In the genomic region with DNA sequence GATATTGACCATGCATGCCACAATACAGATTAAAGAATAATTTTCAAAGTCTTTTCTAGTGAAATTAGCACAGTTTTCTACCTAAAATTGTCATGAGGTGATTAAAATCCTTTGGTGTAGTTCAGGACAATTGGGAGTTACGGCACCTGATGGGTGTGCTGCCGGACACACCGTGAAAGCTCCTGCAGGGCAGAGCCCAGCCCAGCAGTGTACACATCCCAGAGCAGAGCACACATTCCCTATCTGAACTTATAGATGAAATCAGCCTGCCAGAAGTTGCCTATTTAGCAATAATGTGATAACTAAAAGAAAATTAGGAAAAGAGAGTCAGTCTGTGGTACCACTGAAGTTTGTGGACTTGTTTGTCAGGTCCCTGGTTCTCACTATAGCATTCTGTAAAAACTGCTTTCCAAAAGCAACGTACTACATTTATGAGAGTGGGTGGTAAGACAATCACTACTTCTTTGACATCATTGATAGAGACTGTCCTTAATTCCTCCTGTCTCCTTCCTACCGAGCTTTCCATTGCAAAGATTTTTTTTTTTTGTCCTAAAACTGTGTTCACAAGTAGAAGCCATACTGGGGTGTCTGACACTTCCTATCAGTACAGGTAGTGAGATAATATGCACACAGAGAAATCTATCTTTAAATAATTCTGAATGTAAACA, we compare ENCODE assay signal across 11 cellular contexts. TPM values are rescaled to one million over a fixed set of nuclear protein-coding genes. Genes with fewer than 3 reads are reported as not detected.
DNase-seq lines count a peak whose midpoint lies in the region; ATAC-seq, FAIRE-seq and TF ChIP-seq lines count a peak whose summit lies in the region.
"Had no signal": no experiment of that assay in that cellular context is flagged by ENCODE, and none has a peak within 500 bp of the region (broad histone marks: within the 10 kb centered on the region; RNA-seq: fewer than 3 reads in every experiment).

No MANE protein-coding gene starts in this region.

- H3K4me3 Mint-ChIP-seq in activated T-cell treated with anti-CD3 and anti-CD28 coated beads, Interleukin-2, amount 50 U/mL, for 4 hours, result peak overlapping the region; percentile 95
- H3K4me3 Mint-ChIP-seq in stimulated activated naive CD8-positive, alpha-beta T cell treated with anti-CD3 and anti-CD28 coated beads, Interleukin-15, amount 100 ng/mL, for 72 hours, result peak overlapping the region; percentile 87 to 92
- H3K4me3 Mint-ChIP-seq: HFFc6 had no signal

- no peaks in the 10 kb centered on the region for H4K20me1 ChIP-seq in OCI-LY1 (ENCODE audit: insufficient read depth, low read length)

- CTCF ChIA-PET in A673 (lab: Charles Lee), result no interaction called here

- no peak overlapping the region for H2AFZ ChIP-seq in OCI-LY1 (ENCODE audit: low read length)

- H3K27me3 ChIP-seq in OCI-LY1 (ENCODE audit: insufficient read depth, low read length) (no peaks in the 10 kb centered on the region), A673 (replicated peaks; ENCODE audit: insufficient read depth, low read depth, low read length, poor library complexity) (no peaks in the 10 kb centered on the region)
- no peaks in the 10 kb centered on the region for H3K27me3 ChIP-seq in effector memory CD4-positive, alpha-beta T cell (replicated peaks; ENCODE audit: control insufficient read depth, insufficient read depth, low read length, poor library complexity, severe bottlenecking)

- H3K27ac Mint-ChIP-seq in stimulated activated naive CD8-positive, alpha-beta T cell treated with anti-CD3 and anti-CD28 coated beads, Interleukin-15, amount 100 ng/mL, for 72 hours, result peak overlapping the region; percentile 97 to 99
- H3K27ac Mint-ChIP-seq: HFFc6 had no signal

- peak overlapping the region; percentile 95 for H3K4me2 ChIP-seq in OCI-LY1 (ENCODE audit: low read length)

- H3K79me2 ChIP-seq in OCI-LY1 (ENCODE audit: insufficient read depth, low read length), result peaks cover 83% of the 10 kb centered on the region

- H3K4me1 ChIP-seq in OCI-LY1 (ENCODE audit: insufficient read depth, low read length, severe bottlenecking) (peaks cover 65% of the 10 kb centered on the region), A673 (ENCODE audit: insufficient read depth, low read length, poor library complexity, severe bottlenecking) (no peaks in the 10 kb centered on the region)
- peaks cover 13% of the 10 kb centered on the region for H3K4me1 ChIP-seq in effector memory CD4-positive, alpha-beta T cell (ENCODE audit: control insufficient read depth, insufficient read depth, low read length, poor library complexity, severe bottlenecking)

- peak overlapping the region; percentile 81 for H3K9ac ChIP-seq in OCI-LY1 (ENCODE audit: low read length)

- intact Hi-C loops in A673 (cut with micrococcal nuclease; ENCODE audit: unreplicated experiment), result no loop called here

- H3K9me3 Mint-ChIP-seq in activated T-cell treated with anti-CD3 and anti-CD28 coated beads, Interleukin-2, amount 50 U/mL, for 4 hours, result no peaks in the 10 kb centered on the region
- no peaks in the 10 kb centered on the region for H3K9me3 Mint-ChIP-seq in stimulated activated naive CD8-positive, alpha-beta T cell treated with anti-CD3 and anti-CD28 coated beads, Interleukin-15, amount 100 ng/mL, for 72 hours
- H3K9me3 Mint-ChIP-seq: HFFc6 had no signal

- no peaks in the 10 kb centered on the region for H3K9me2 ChIP-seq in OCI-LY1 (ENCODE audit: low read depth, low read length)

- peaks cover 36% of the 10 kb centered on the region for H3K4me1 Mint-ChIP-seq in activated T-cell treated with anti-CD3 and anti-CD28 coated beads, Interleukin-2, amount 50 U/mL, for 4 hours (ENCODE audit: low read depth)
- H3K4me1 Mint-ChIP-seq in stimulated activated naive CD8-positive, alpha-beta T cell treated with anti-CD3 and anti-CD28 coated beads, Interleukin-15, amount 100 ng/mL, for 72 hours, result no peaks in the 10 kb centered on the region

- H3K36me3 ChIP-seq in OCI-LY1 (ENCODE audit: insufficient read depth, low read length) (peaks cover 56% of the 10 kb centered on the region), A673 (ENCODE audit: insufficient read depth, low read length, poor library complexity, severe bottlenecking) (no peaks in the 10 kb centered on the region)
- H3K36me3 ChIP-seq in effector memory CD4-positive, alpha-beta T cell (ENCODE audit: control insufficient read depth, insufficient read depth, low read length), result peaks cover 8% of the 10 kb centered on the region

- no peaks in the 10 kb centered on the region for H3F3A ChIP-seq in OCI-LY1 (ENCODE audit: insufficient read depth, low read length)

- H3K27ac ChIP-seq in OCI-LY1 (ENCODE audit: low read depth, low read length, poor library complexity, severe bottlenecking) (peak overlapping the region; percentile 92), A673 (ENCODE audit: low read depth, low read length, poor library complexity, severe bottlenecking) (no peak overlapping the region)
- peak overlapping the region; percentile 82 for H3K27ac ChIP-seq in effector memory CD4-positive, alpha-beta T cell (ENCODE audit: insufficient read depth, low read length, poor library complexity, severe bottlenecking)

- ATAC-seq in activated T-cell treated with anti-CD3 and anti-CD28 coated beads, Interleukin-2, amount 50 U/mL, for 4 hours, result no peak
- peak; percentile 0 for ATAC-seq in stimulated activated naive CD8-positive, alpha-beta T cell treated with anti-CD3 and anti-CD28 coated beads, Interleukin-15, amount 100 ng/mL, for 72 hours

- FAIRE-seq in HTR-8/SVneo (lab: Jason Lieb, UNC), result no peak

- no TSS peak for BruUV-seq in A673 (replicated peaks; lab: Mats Ljungman, UMichigan)

- peak overlapping the region; percentile 69 for H3K4me3 ChIP-seq in OCI-LY1 (ENCODE audit: low read depth, low read length, poor library complexity, severe bottlenecking)
- peak overlapping the region; percentile 80 for H3K4me3 ChIP-seq in effector memory CD4-positive, alpha-beta T cell (ENCODE audit: insufficient read depth, low read depth, low read length, poor library complexity, severe bottlenecking)
- no peak overlapping the region for H3K4me3 ChIP-seq in A673 (ENCODE audit: low read depth, low read length, poor library complexity, severe bottlenecking)

- H3K36me3 Mint-ChIP-seq in activated T-cell treated with anti-CD3 and anti-CD28 coated beads, Interleukin-2, amount 50 U/mL, for 4 hours (ENCODE audit: insufficient read depth), result peaks cover 64% of the 10 kb centered on the region

- POLR2A ChIA-PET in A673 (lab: Charles Lee; ENCODE audit: low non-redundant PET), result no interaction called here

- no peaks in the 10 kb centered on the region for H3K27me3 Mint-ChIP-seq in activated T-cell treated with anti-CD3 and anti-CD28 coated beads, Interleukin-2, amount 50 U/mL, for 4 hours (ENCODE audit: low read depth)
- H3K27me3 Mint-ChIP-seq in stimulated activated naive CD8-positive, alpha-beta T cell treated with anti-CD3 and anti-CD28 coated beads, Interleukin-15, amount 100 ng/mL, for 72 hours, result no peaks in the 10 kb centered on the region

- DNase-seq in activated T-cell treated with anti-CD3 and anti-CD28 coated beads, Interleukin-2, amount 50 U/mL, for 4 hours, result no peak
- DNase-seq in activated T-cell treated with anti-CD3 and anti-CD28 coated beads for 4 hours, result no peak
- DNase-seq in effector memory CD4-positive, alpha-beta T cell, result no peak
- no peak for DNase-seq in stimulated activated naive CD8-positive, alpha-beta T cell treated with anti-CD3 and anti-CD28 coated beads, Interleukin-15, amount 100 ng/mL, for 72 hours
- no peak for DNase-seq in putamen (ENCODE audit: low spot score)
- no peak for DNase-seq in A673 (ENCODE audit: low spot score)
- no peak for DNase-seq in HTR-8/SVneo (ENCODE audit: insufficient read length, low spot score)
- DNase-seq: foreskin fibroblast, GF-D8, HFFc6 had no signal

- no peaks in the 10 kb centered on the region for H3K9me3 ChIP-seq in OCI-LY1 (ENCODE audit: low read length)
- H3K9me3 ChIP-seq in effector memory CD4-positive, alpha-beta T cell (ENCODE audit: control insufficient read depth, low read length), result no peaks in the 10 kb centered on the region
- H3K9me3 ChIP-seq in A673 (ENCODE audit: low read depth, low read length, poor library complexity, severe bottlenecking), result no peaks in the 10 kb centered on the region

- TF ChIP-seq CTCF in OCI-LY1 (IDR thresholded peaks at IDR 0.05; ENCODE audit: low read length) (no peak), A673 (conservative IDR thresholded peaks at IDR 0.05; ENCODE audit: low read depth, low read length) (no peak)

RNA-seq across cellular contexts. Expression of a gene that starts 3.4 kb away (rescaled TPM):
- 100 to 1,000 TPM; 183 to 207 (median 195) TPM for total RNA-seq in activated T-cell treated with anti-CD3 and anti-CD28 coated beads, Interleukin-2, amount 50 U/mL, for 4 hours
- total RNA-seq in A673 (2021), result not detected in 2 replicates
- total RNA-seq: HFFc6 had no signal

Comparison
In these comparisons a context has a peak if more than half of its experiments do, and no peak if none do; other contexts are left out.
1. RNA of a gene that starts 3.4 kb away (total RNA-seq): 183 to 207 TPM in activated T-cell treated with anti-CD3 and anti-CD28 coated beads, Interleukin-2, amount 50 U/mL, for 4 hours; not detected in A673; every median in the first group is over 100 times any median in the second.